Comparison of ENCODE assay signal across 16 cellular contexts in genomic region chr7:138891446-138891810, GRCh38.
DNase-seq lines count a peak whose midpoint lies in the region; ATAC-seq and TF ChIP-seq lines count a peak whose summit lies in the region.
"Had no signal": no experiment of that assay in that cellular context is flagged by ENCODE, and none has a peak within 500 bp of the region (broad histone marks: within the 10 kb centered on the region; RNA-seq: fewer than 3 reads in every experiment).

No MANE protein-coding gene starts in this region.

- no peak for DNase-seq in BE2C
- no peak for DNase-seq in HFFc6
- DNase-seq in amniotic stem cell (lab: John Stamatoyannopoulos, UW): peak; percentile 33
- DNase-seq in nephron progenitor cell: no peak
- DNase-seq in osteoblast (ENCODE audit: insufficient read length, low spot score, missing footprints): no peak
- DNase-seq in CD8-positive, alpha-beta T cell: no peak
- no peak for DNase-seq in activated CD4-positive, CD25-positive, alpha-beta regulatory T cell (lab: John Stamatoyannopoulos, UW)
- no peak for DNase-seq in iPS-NIHi11 (ENCODE audit: low spot score)
- DNase-seq: activated CD4-positive, alpha-beta T cell treated with anti-CD3 and anti-CD28 coated beads for 4 hours; activated T-cell treated with anti-CD3 and anti-CD28 coated beads, Interleukin-2, amount 50 U/mL, for 72 hours; amygdala; esophagus squamous epithelium; MG63; midbrain; NCI-H2227 treated with DMSO at 0.1 percent for 48 hours had no signal

- no peak overlapping the region for H2AFZ ChIP-seq in osteoblast (ENCODE audit: low read length)

- H3K4me1 Mint-ChIP-seq in HFFc6 (ENCODE audit: low read depth) (peaks cover 38% of the 10 kb centered on the region), nephron progenitor cell (peaks cover 51% of the 10 kb centered on the region)
- H3K4me1 Mint-ChIP-seq in CD8-positive, alpha-beta T cell (ENCODE audit: low read depth): peaks cover 8% of the 10 kb centered on the region

- H3K27me3 ChIP-seq in BE2C: no peaks in the 10 kb centered on the region
- no peaks in the 10 kb centered on the region for H3K27me3 ChIP-seq in osteoblast (ENCODE audit: insufficient read depth, low read length)
- H3K27me3 ChIP-seq in CD8-positive, alpha-beta T cell (ENCODE audit: insufficient read depth, low read length): no peaks in the 10 kb centered on the region
- H3K27me3 ChIP-seq: esophagus squamous epithelium, MG63 had no signal

- H3K4me3 ChIP-seq in BE2C (ENCODE audit: low read depth, low read length): peak overlapping the region; percentile 43
- H3K4me3 ChIP-seq in osteoblast (ENCODE audit: insufficient read depth, low read length): no peak overlapping the region
- H3K4me3 ChIP-seq in CD8-positive, alpha-beta T cell (ENCODE audit: low read depth, low read length): no peak overlapping the region
- H3K4me3 ChIP-seq: esophagus squamous epithelium, MG63 had no signal

- H3K9me3 Mint-ChIP-seq in HFFc6 (no peaks in the 10 kb centered on the region), nephron progenitor cell (no peaks in the 10 kb centered on the region)
- H3K9me3 Mint-ChIP-seq in CD8-positive, alpha-beta T cell: no peaks in the 10 kb centered on the region
- H3K9me3 Mint-ChIP-seq: activated T-cell treated with anti-CD3 and anti-CD28 coated beads, Interleukin-2, amount 50 U/mL, for 72 hours; T-helper 1 cell treated with Interleukin-12 subunit alpha and Interleukin-12 subunit beta and Interleukin-4 antibody, amounts not matched to agents 30 μg/mL and 1 μg/mL, for 36 hours had no signal

- H4K20me1 ChIP-seq in osteoblast (ENCODE audit: insufficient read depth, low read length): no peaks in the 10 kb centered on the region

- ATAC-seq in CD8-positive, alpha-beta T cell: no peak
- ATAC-seq: activated T-cell treated with anti-CD3 and anti-CD28 coated beads, Interleukin-2, amount 50 U/mL, for 72 hours had no signal

- CTCF ChIA-PET in CD8-positive, alpha-beta T cell (lab: Charles Lee): interaction anchor here (1.2 kb wide), 1 partner anchor 183 kb away, joined by 3 read pairs; no protein-coding TSS in a partner anchor

- intact Hi-C loops in CD8-positive, alpha-beta T cell (cut with DNase I, micrococcal nuclease): no loop called here

- no peak overlapping the region for H3K4me2 ChIP-seq in osteoblast (ENCODE audit: insufficient read depth, low read length)

- TF ChIP-seq CTCF in BE2C (IDR thresholded peaks at IDR 0.05; ENCODE audit: low read depth, low read length): no peak
- no peak for TF ChIP-seq CTCF in HFFc6 (IDR thresholded peaks at IDR 0.05)
- TF ChIP-seq CTCF in nephron progenitor cell (IDR thresholded peaks at IDR 0.05): no peak
- TF ChIP-seq CTCF in osteoblast (IDR thresholded peaks at IDR 0.05; ENCODE audit: extremely low read depth, low read depth, low read length): no peak
- TF ChIP-seq CTCF in CD8-positive, alpha-beta T cell (IDR thresholded peaks at IDR 0.05): no peak

- POLR2A ChIA-PET in CD8-positive, alpha-beta T cell (lab: Charles Lee): interaction anchor here (0.6 kb wide), 1 partner anchor 454 kb away, joined by 4 read pairs; no protein-coding TSS in a partner anchor

- no peak overlapping the region for H3K27ac ChIP-seq in osteoblast (ENCODE audit: low read depth, low read length)
- no peak overlapping the region for H3K27ac ChIP-seq in CD8-positive, alpha-beta T cell (ENCODE audit: low read depth, low read length)
- H3K27ac ChIP-seq: esophagus squamous epithelium had no signal

- H3K4me1 ChIP-seq in BE2C (peaks cover 33% of the 10 kb centered on the region), osteoblast (ENCODE audit: insufficient read depth, low read length) (peaks cover 3% of the 10 kb centered on the region)
- peaks cover 3% of the 10 kb centered on the region for H3K4me1 ChIP-seq in CD8-positive, alpha-beta T cell (ENCODE audit: insufficient read depth, low read length)

- H3K27me3 Mint-ChIP-seq in HFFc6 (ENCODE audit: insufficient read depth) (peaks cover 3% of the 10 kb centered on the region; the same call in 1 of the 2 replicates), nephron progenitor cell (ENCODE audit: low read depth, poor library complexity) (peaks cover 4% of the 10 kb centered on the region)
- H3K27me3 Mint-ChIP-seq in CD8-positive, alpha-beta T cell (ENCODE audit: low read depth): peaks cover 15% of the 10 kb centered on the region

- H3K36me3 ChIP-seq in BE2C (peaks cover 3% of the 10 kb centered on the region), osteoblast (ENCODE audit: insufficient read depth, low read length) (peaks cover 3% of the 10 kb centered on the region)
- no peaks in the 10 kb centered on the region for H3K36me3 ChIP-seq in CD8-positive, alpha-beta T cell (ENCODE audit: insufficient read depth, low read length)
- H3K36me3 ChIP-seq: esophagus squamous epithelium, MG63 had no signal

- H3K27ac Mint-ChIP-seq in HFFc6 (peak overlapping the region; percentile 91), nephron progenitor cell (peak overlapping the region; percentile 90)
- no peak overlapping the region for H3K27ac Mint-ChIP-seq in CD8-positive, alpha-beta T cell
- H3K27ac Mint-ChIP-seq: activated T-cell treated with anti-CD3 and anti-CD28 coated beads, Interleukin-2, amount 50 U/mL, for 72 hours; T-helper 1 cell treated with Interleukin-12 subunit alpha and Interleukin-12 subunit beta and Interleukin-4 antibody, amounts not matched to agents 30 μg/mL and 1 μg/mL, for 36 hours had no signal

- no peaks in the 10 kb centered on the region for H3K9me3 ChIP-seq in BE2C
- H3K9me3 ChIP-seq in osteoblast (ENCODE audit: low read depth, low read length): no peaks in the 10 kb centered on the region
- no peaks in the 10 kb centered on the region for H3K9me3 ChIP-seq in CD8-positive, alpha-beta T cell (ENCODE audit: low read length)
- H3K9me3 ChIP-seq: esophagus squamous epithelium, MG63 had no signal

- no peaks in the 10 kb centered on the region for H3K79me2 ChIP-seq in osteoblast (ENCODE audit: insufficient read depth, low read length)

- H3K36me3 Mint-ChIP-seq in HFFc6 (ENCODE audit: low read depth) (peaks cover 26% of the 10 kb centered on the region), nephron progenitor cell (ENCODE audit: low read depth) (peaks cover 76% of the 10 kb centered on the region)
- H3K36me3 Mint-ChIP-seq in CD8-positive, alpha-beta T cell: no peaks in the 10 kb centered on the region

- H3K4me3 Mint-ChIP-seq in HFFc6: peak overlapping the region; percentile 80
- peak overlapping the region; percentile 33 for H3K4me3 Mint-ChIP-seq in nephron progenitor cell
- H3K4me3 Mint-ChIP-seq in CD8-positive, alpha-beta T cell: no peak overlapping the region
- H3K4me3 Mint-ChIP-seq: activated T-cell treated with anti-CD3 and anti-CD28 coated beads, Interleukin-2, amount 50 U/mL, for 72 hours; T-helper 1 cell treated with Interleukin-12 subunit alpha and Interleukin-12 subunit beta and Interleukin-4 antibody, amounts not matched to agents 30 μg/mL and 1 μg/mL, for 36 hours had no signal
